In genomic region chr15:100201376-100202280, GRCh38 we compare ENCODE assay signal across 11 cellular contexts.
DNase-seq lines count a peak whose midpoint lies in the region; ATAC-seq and TF ChIP-seq lines count a peak whose summit lies in the region.
"Had no signal": no experiment of that assay in that cellular context is flagged by ENCODE, and none has a peak within 500 bp of the region (broad histone marks: within the 10 kb centered on the region; RNA-seq: fewer than 3 reads in every experiment).

No MANE protein-coding gene starts in this region.

- no peak overlapping the region for H2BK120ac ChIP-seq in H9 (ENCODE audit: low read depth, low read length, poor library complexity, severe bottlenecking)

- no peak overlapping the region for H3K14ac ChIP-seq in H9 (ENCODE audit: insufficient read depth, low read length)

- no peaks in the 10 kb centered on the region for H3K36me3 Mint-ChIP-seq in CD8-positive, alpha-beta T cell
- H3K36me3 Mint-ChIP-seq in H9 (ENCODE audit: insufficient read depth in 1 of 3, low read depth in 3 of 3) = peaks cover 0 to 5% (median 0%) of the 10 kb centered on the region in 3 experiments; a peak in 2 of 7 replicates

- H3K18ac ChIP-seq in H9 (ENCODE audit: insufficient read length, low read depth, low read length) = no peak overlapping the region

- no peak overlapping the region for H2AK5ac ChIP-seq in H9 (ENCODE audit: insufficient read length, low read length)

- H2BK20ac ChIP-seq in H9 (ENCODE audit: low read depth, low read length, poor library complexity, severe bottlenecking) = no peak overlapping the region

- peaks cover 8% of the 10 kb centered on the region for H3K27me3 Mint-ChIP-seq in CD8-positive, alpha-beta T cell (ENCODE audit: low read depth)
- peaks cover 6% of the 10 kb centered on the region; the same call in 1 of the 2 replicates for H3K27me3 Mint-ChIP-seq in H9 (ENCODE audit: low read depth)

- H3K79me2 ChIP-seq in H9 (ENCODE audit: insufficient read depth, low read length) = no peaks in the 10 kb centered on the region

- intact Hi-C loops in CD8-positive, alpha-beta T cell (cut with DNase I, micrococcal nuclease) = no loop called here

- H3K4me1 ChIP-seq in CD8-positive, alpha-beta T cell (ENCODE audit: insufficient read depth, low read length) = peaks cover 17% of the 10 kb centered on the region
- H3K4me1 ChIP-seq in H9 (ENCODE audit: insufficient read depth, low read length) = no peaks in the 10 kb centered on the region
- H3K4me1 ChIP-seq: SJSA1 had no signal

- H3K4ac ChIP-seq in H9 (ENCODE audit: low read depth, low read length) = no peak overlapping the region

- H3K4me2 ChIP-seq in H9 (ENCODE audit: insufficient read depth, insufficient read length, low read length) = no peak overlapping the region

- H3K36me3 ChIP-seq in CD8-positive, alpha-beta T cell (ENCODE audit: insufficient read depth, low read length) = no peaks in the 10 kb centered on the region
- H3K36me3 ChIP-seq: SJSA1 had no signal

- CTCF ChIA-PET in CD8-positive, alpha-beta T cell (lab: Charles Lee) = interaction anchor here (0.5 to 1.3 kb wide), 3 partner anchors 74 to 149 kb away, joined by 3 read pairs; no protein-coding TSS in a partner anchor

- no peak overlapping the region for H4K5ac ChIP-seq in H9 (ENCODE audit: insufficient read length, low read depth, low read length)

- H3K27ac Mint-ChIP-seq in CD8-positive, alpha-beta T cell = peak overlapping the region; percentile 72
- peak overlapping the region in 2 of 3 experiments; percentile 29 to 80; a peak in 2 of 7 replicates for H3K27ac Mint-ChIP-seq in H9

- H3K27ac ChIP-seq in CD8-positive, alpha-beta T cell (ENCODE audit: low read depth, low read length) = no peak overlapping the region
- no peak overlapping the region for H3K27ac ChIP-seq in H9 (ENCODE audit: insufficient read length, low read depth, low read length)
- H3K27ac ChIP-seq: SJSA1 had no signal

- H2BK12ac ChIP-seq in H9 (ENCODE audit: insufficient read length, low read depth, low read length) = no peak overlapping the region

- H3K27me3 ChIP-seq in CD8-positive, alpha-beta T cell (ENCODE audit: insufficient read depth, low read length) = no peaks in the 10 kb centered on the region
- H3K27me3 ChIP-seq in H9 (ENCODE audit: insufficient read depth, low read length) = no peaks in the 10 kb centered on the region

- no peak for TF ChIP-seq CTCF in CD8-positive, alpha-beta T cell (IDR thresholded peaks at IDR 0.05)
- no peak for TF ChIP-seq CTCF in H9 (conservative IDR thresholded peaks at IDR 0.05)

- H4K8ac ChIP-seq in H9 (replicated peaks; ENCODE audit: insufficient read length, low read depth, low read length) = no peak overlapping the region

- no peak overlapping the region for H3K56ac ChIP-seq in H9 (ENCODE audit: insufficient read length, low read depth, low read length)

- H3T11ph ChIP-seq in H9 (ENCODE audit: low read length) = no peak overlapping the region

- no peak overlapping the region for H2BK5ac ChIP-seq in H9 (ENCODE audit: insufficient read length, low read length)

- ATAC-seq in CD8-positive, alpha-beta T cell = peak; percentile 76
- ATAC-seq in HG03460 (IDR thresholded peaks at IDR 0.05; ENCODE audit: unreplicated experiment) = no peak
- no peak for ATAC-seq in GM19397 (IDR thresholded peaks at IDR 0.05; ENCODE audit: unreplicated experiment)

- H4K91ac ChIP-seq in H9 (ENCODE audit: insufficient read length, low read depth, low read length) = no peak overlapping the region

- no peaks in the 10 kb centered on the region for H3K23me2 ChIP-seq in H9 (ENCODE audit: insufficient read length, low read depth, low read length, poor library complexity, severe bottlenecking)

- H3K4me3 Mint-ChIP-seq in CD8-positive, alpha-beta T cell = peak overlapping the region; percentile 70
- H3K4me3 Mint-ChIP-seq in H9 = no peak overlapping the region

- DNase-seq in CD8-positive, alpha-beta T cell = peak in 5 of 7 experiments; percentile 3 to 55 (median 23)
- DNase-seq in H9 (no peak), mesenteric fat pad (ENCODE audit: low spot score) (peak; percentile 74), dermis blood vessel endothelial cell (no peak), SW 1271 (lab: John Stamatoyannopoulos, UW) (no peak)
- DNase-seq in activated T-cell treated with anti-CD3 and anti-CD28 coated beads, Interleukin-2, amount 50 U/mL, for 48 hours = peak; percentile 35 to 36
- DNase-seq: NCI-H1436 treated with DMSO at 0.1 percent for 48 hours; stimulated activated CD4-positive, alpha-beta T cell treated with anti-CD3 and anti-CD28 coated beads, Interleukin-12 subunit alpha, Interleukin-12 subunit beta, amount 100 ng/mL, for 4 hours had no signal

- peaks cover 6% of the 10 kb centered on the region for H3K9me3 Mint-ChIP-seq in CD8-positive, alpha-beta T cell
- no peaks in the 10 kb centered on the region for H3K9me3 Mint-ChIP-seq in H9

- no peaks in the 10 kb centered on the region for H3K79me1 ChIP-seq in H9 (ENCODE audit: insufficient read depth, low read depth, low read length, poor library complexity, severe bottlenecking)

- H3K4me3 ChIP-seq in CD8-positive, alpha-beta T cell (ENCODE audit: low read depth, low read length) = no peak overlapping the region
- H3K4me3 ChIP-seq: SJSA1 had no signal

- H3K4me1 Mint-ChIP-seq in CD8-positive, alpha-beta T cell (ENCODE audit: low read depth) = peaks cover 21% of the 10 kb centered on the region
- H3K4me1 Mint-ChIP-seq in H9 = peaks cover 15 to 27% of the 10 kb centered on the region in 2 experiments

- H2BK15ac ChIP-seq in H9 (ENCODE audit: low read depth, low read length) = no peak overlapping the region

- H3K9me3 ChIP-seq in CD8-positive, alpha-beta T cell (ENCODE audit: low read length) = no peaks in the 10 kb centered on the region
- H3K9me3 ChIP-seq in H9 (ENCODE audit: control insufficient read depth, low read depth, low read length) = no peaks in the 10 kb centered on the region
- H3K9me3 ChIP-seq: SJSA1 had no signal

- H2AFZ ChIP-seq in H9 (ENCODE audit: low read length) = no peak overlapping the region

- POLR2A ChIA-PET in CD8-positive, alpha-beta T cell (lab: Charles Lee) = interaction anchor here (0.6 to 1.2 kb wide), 2 partner anchors 129 to 1250 kb away, joined by 3 to 4 read pairs; no protein-coding TSS in a partner anchor

- no peak overlapping the region for H3K9ac ChIP-seq in H9 (ENCODE audit: extremely low read depth, insufficient read length, low read length)

- WGBS in H9 (ENCODE audit: extremely low coverage, insufficient read length, low lambda C conversion rate) = no CpG with 5 or more reads among the region's 18 CpGs

- H3K23ac ChIP-seq in H9 (ENCODE audit: insufficient read length, low read depth, low read length) = no peak overlapping the region

- H4K20me1 ChIP-seq in H9 (ENCODE audit: control insufficient read depth, insufficient read depth, insufficient read length) = no peaks in the 10 kb centered on the region

Comparison
In these comparisons a context has a peak if more than half of its experiments do, and no peak if none do; other contexts are left out.
1. DNase-seq: peak in CD8-positive, alpha-beta T cell (5 of 7), activated T-cell treated with anti-CD3 and anti-CD28 coated beads, Interleukin-2, amount 50 U/mL, for 48 hours (2 of 2) and mesenteric fat pad (single experiment); none in H9 (single experiment), dermis blood vessel endothelial cell (single experiment) and SW 1271 (0 of 2).